In the genomic region with DNA sequence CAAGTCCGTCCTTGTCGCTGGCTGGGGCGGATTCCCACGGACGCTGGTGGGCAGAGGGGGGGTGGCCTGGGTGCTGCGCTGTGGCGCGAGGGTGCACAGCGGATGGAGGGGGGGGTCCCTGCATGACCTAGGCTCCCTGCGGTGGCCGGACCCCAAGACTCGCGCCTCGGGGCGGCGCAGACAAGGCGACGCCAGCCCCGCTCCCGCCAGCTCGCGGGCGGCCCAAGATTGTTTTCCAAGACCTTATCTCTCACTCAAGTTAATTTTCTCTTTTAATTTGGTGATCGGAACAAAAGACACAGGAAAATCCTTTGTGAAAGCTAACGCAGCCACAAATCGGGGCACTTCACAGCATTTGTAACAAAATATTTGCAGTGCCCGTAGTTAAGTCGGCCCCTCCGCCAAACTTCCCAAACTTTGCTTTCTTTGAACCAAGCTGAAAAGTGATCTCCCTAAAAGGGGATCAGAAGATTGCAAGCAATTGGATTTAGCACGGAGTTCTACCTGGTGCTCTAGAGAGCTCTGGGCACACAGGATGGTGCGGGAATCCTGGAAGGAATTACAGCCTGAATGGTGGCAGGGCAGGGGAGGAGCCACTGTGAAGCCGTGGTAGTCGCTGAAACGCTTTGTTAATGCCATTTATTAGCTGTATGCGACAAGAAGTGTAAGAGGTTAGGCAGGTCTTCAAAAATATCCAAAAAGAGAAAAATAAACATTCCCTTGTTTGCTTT, we compare ENCODE assay signal across 8 cellular contexts. TPM values are rescaled to one million over a fixed set of nuclear protein-coding genes. Genes with fewer than 3 reads are reported as not detected.
DNase-seq lines count a peak whose midpoint lies in the region; ATAC-seq lines count a peak whose summit lies in the region.

No MANE protein-coding gene starts in this region.

- H3K4me3 ChIP-seq in iPS DF 6.9 (ENCODE audit: low read length) (peak overlapping the region; percentile 11; the same call in 1 of the 2 replicates), skeletal muscle cell (ENCODE audit: low read depth, low read length) (peak overlapping the region; percentile 42)

- H3K27ac ChIP-seq in iPS DF 6.9 (ENCODE audit: low read length) = no peak overlapping the region

- peaks cover 8% of the 10 kb centered on the region; the same call in 1 of the 2 replicates for H3K4me1 ChIP-seq in iPS DF 6.9 (ENCODE audit: control insufficient read depth, insufficient read depth, low read length)

- intact Hi-C loops in activated T-helper 1 cell treated with anti-CD3 and anti-CD28 coated beads, Interleukin-12 subunit alpha, Interleukin-12 subunit beta, Interleukin-2, Interleukin-4 antibody, amounts not matched to agents 30 ng/mL and 10 ng/mL and 1 ng/mL, durations not matched to agents 14 hours and 24 hours and 36 hours (cut with micrococcal nuclease) = no loop called here

- H3K27me3 Mint-ChIP-seq in T-helper 1 cell treated with Interleukin-12 subunit alpha and Interleukin-12 subunit beta and Interleukin-4 antibody, amounts not matched to agents 30 μg/mL and 1 μg/mL, for 36 hours (ENCODE audit: low read depth) = peaks cover 55% of the 10 kb centered on the region
- peaks cover 42% of the 10 kb centered on the region for H3K27me3 Mint-ChIP-seq in activated T-helper 1 cell treated with anti-CD3 and anti-CD28 coated beads, Interleukin-12 subunit alpha, Interleukin-12 subunit beta, Interleukin-2, Interleukin-4 antibody, amounts not matched to agents 30 ng/mL and 10 ng/mL and 1 ng/mL, durations not matched to agents 14 hours and 24 hours and 36 hours (ENCODE audit: insufficient read depth)

- ATAC-seq in GM21381 (IDR thresholded peaks at IDR 0.05; ENCODE audit: unreplicated experiment) = no peak
- no peak for ATAC-seq in GM18517 (IDR thresholded peaks at IDR 0.05; ENCODE audit: unreplicated experiment)

- no peak overlapping the region for H3K27ac Mint-ChIP-seq in T-helper 1 cell treated with Interleukin-12 subunit alpha and Interleukin-12 subunit beta and Interleukin-4 antibody, amounts not matched to agents 30 μg/mL and 1 μg/mL, for 36 hours
- peak overlapping the region; percentile 54 for H3K27ac Mint-ChIP-seq in activated T-helper 1 cell treated with anti-CD3 and anti-CD28 coated beads, Interleukin-12 subunit alpha, Interleukin-12 subunit beta, Interleukin-2, Interleukin-4 antibody, amounts not matched to agents 30 ng/mL and 10 ng/mL and 1 ng/mL, durations not matched to agents 14 hours and 24 hours and 36 hours

- no peaks in the 10 kb centered on the region for H3K9me3 ChIP-seq in iPS DF 6.9 (ENCODE audit: control insufficient read depth, insufficient read depth, low read length)

- H3K36me3 ChIP-seq in iPS DF 6.9 (ENCODE audit: control insufficient read depth, insufficient read depth, low read length) = no peaks in the 10 kb centered on the region

- peaks cover 13% of the 10 kb centered on the region for H3K36me3 Mint-ChIP-seq in T-helper 1 cell treated with Interleukin-12 subunit alpha and Interleukin-12 subunit beta and Interleukin-4 antibody, amounts not matched to agents 30 μg/mL and 1 μg/mL, for 36 hours (ENCODE audit: low read depth)
- H3K36me3 Mint-ChIP-seq in activated T-helper 1 cell treated with anti-CD3 and anti-CD28 coated beads, Interleukin-12 subunit alpha, Interleukin-12 subunit beta, Interleukin-2, Interleukin-4 antibody, amounts not matched to agents 30 ng/mL and 10 ng/mL and 1 ng/mL, durations not matched to agents 14 hours and 24 hours and 36 hours (ENCODE audit: low read depth) = peaks cover 13% of the 10 kb centered on the region

- peaks cover 24% of the 10 kb centered on the region for H3K4me1 Mint-ChIP-seq in T-helper 1 cell treated with Interleukin-12 subunit alpha and Interleukin-12 subunit beta and Interleukin-4 antibody, amounts not matched to agents 30 μg/mL and 1 μg/mL, for 36 hours (ENCODE audit: low read depth)
- H3K4me1 Mint-ChIP-seq in activated T-helper 1 cell treated with anti-CD3 and anti-CD28 coated beads, Interleukin-12 subunit alpha, Interleukin-12 subunit beta, Interleukin-2, Interleukin-4 antibody, amounts not matched to agents 30 ng/mL and 10 ng/mL and 1 ng/mL, durations not matched to agents 14 hours and 24 hours and 36 hours (ENCODE audit: low read depth) = peaks cover 33% of the 10 kb centered on the region

- H3K27me3 ChIP-seq in iPS DF 6.9 (ENCODE audit: control insufficient read depth, insufficient read depth, low read length) = peaks cover 25% of the 10 kb centered on the region

- H3K4me3 Mint-ChIP-seq in T-helper 1 cell treated with Interleukin-12 subunit alpha and Interleukin-12 subunit beta and Interleukin-4 antibody, amounts not matched to agents 30 μg/mL and 1 μg/mL, for 36 hours = peak overlapping the region; percentile 5
- peak overlapping the region; percentile 77 for H3K4me3 Mint-ChIP-seq in activated T-helper 1 cell treated with anti-CD3 and anti-CD28 coated beads, Interleukin-12 subunit alpha, Interleukin-12 subunit beta, Interleukin-2, Interleukin-4 antibody, amounts not matched to agents 30 ng/mL and 10 ng/mL and 1 ng/mL, durations not matched to agents 14 hours and 24 hours and 36 hours

- no peak for DNase-seq in T-helper 1 cell
- DNase-seq in activated T-helper 1 cell treated with anti-CD3 and anti-CD28 coated beads, Interleukin-12 subunit alpha, Interleukin-12 subunit beta, Interleukin-2, Interleukin-4 antibody, amounts not matched to agents 30 ng/mL and 10 ng/mL and 1 ng/mL, durations not matched to agents 14 hours and 24 hours and 36 hours (ENCODE audit: low spot score) = no peak
- DNase-seq in iPS DF 6.9 (ENCODE audit: low read depth, low spot score) = no peak
- DNase-seq in skeletal muscle cell (ENCODE audit: low read depth) = no peak
- DNase-seq in SKM-1 treated with dmso at 0.1 percent for 144 hours (lab: John Stamatoyannopoulos, UW; ENCODE audit: unreplicated experiment) = no peak

- H3K9me3 Mint-ChIP-seq in T-helper 1 cell treated with Interleukin-12 subunit alpha and Interleukin-12 subunit beta and Interleukin-4 antibody, amounts not matched to agents 30 μg/mL and 1 μg/mL, for 36 hours = peaks cover 14% of the 10 kb centered on the region
- H3K9me3 Mint-ChIP-seq in activated T-helper 1 cell treated with anti-CD3 and anti-CD28 coated beads, Interleukin-12 subunit alpha, Interleukin-12 subunit beta, Interleukin-2, Interleukin-4 antibody, amounts not matched to agents 30 ng/mL and 10 ng/mL and 1 ng/mL, durations not matched to agents 14 hours and 24 hours and 36 hours = peaks cover 17% of the 10 kb centered on the region

- WGBS in iPS DF 6.9 (ENCODE audit: insufficient coverage, insufficient read length) = no CpG with 5 or more reads among the region's 35 CpGs

RNA-seq across cellular contexts. Expression of gene ID2, which starts 4.8 kb away (rescaled TPM):
- 301 and 306 TPM in 2 replicates for total RNA-seq in activated T-helper 1 cell treated with anti-CD3 and anti-CD28 coated beads, Interleukin-12 subunit alpha, Interleukin-12 subunit beta, Interleukin-2, Interleukin-4 antibody, amounts not matched to agents 30 ng/mL and 10 ng/mL and 1 ng/mL, durations not matched to agents 14 hours and 24 hours and 36 hours
